Comparison of ENCODE assay signal across 17 cellular contexts in the genomic region with DNA sequence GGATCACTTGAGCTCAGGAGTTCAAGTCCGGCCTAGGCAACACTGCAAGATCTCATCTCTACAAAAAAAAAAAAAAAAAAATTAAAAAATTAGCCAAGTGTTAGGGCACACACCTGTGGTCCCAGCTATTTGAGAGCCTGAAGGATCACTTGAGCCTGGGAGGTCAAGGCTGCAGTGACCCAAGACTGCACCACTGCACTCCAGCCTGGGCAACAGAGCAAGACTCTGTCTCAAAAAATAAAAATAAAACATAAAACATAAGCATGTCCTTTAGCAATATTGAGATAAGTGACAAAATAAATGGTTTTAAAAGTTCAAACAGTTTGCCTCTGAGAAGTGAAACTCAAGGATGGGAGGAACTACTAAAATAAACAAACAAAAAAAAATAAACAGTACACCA.
"Had no signal": no experiment of that assay in that cellular context is flagged by ENCODE, and none has a peak within 500 bp of the region (broad histone marks: within the 10 kb centered on the region; RNA-seq: fewer than 3 reads in every experiment).

No MANE protein-coding gene starts in this region.

- H3K4me2 ChIP-seq: hepatocyte had no signal

- DNase-seq: colonic mucosa; effector CD4-positive, alpha-beta T cell; endodermal cell; erythroblast; foreskin keratinocyte; head of caudate nucleus; kidney; left cardiac atrium; left ventricle myocardium inferior; lower lobe of right lung; naive thymus-derived CD4-positive, alpha-beta T cell; nephron progenitor cell; small intestine; stimulated activated CD4-positive, alpha-beta T cell treated with anti-CD3 and anti-CD28 coated beads, Interleukin-12 subunit alpha, Interleukin-12 subunit beta, amount 100 ng/mL, for 4 hours; stimulated activated naive CD4-positive, alpha-beta T cell had no signal

- H3K27ac ChIP-seq: colonic mucosa, foreskin keratinocyte, hepatocyte, left ventricle myocardium inferior, lower lobe of right lung, right atrium auricular region had no signal

- ATAC-seq: foreskin keratinocyte; left cardiac atrium; lower lobe of right lung; naive thymus-derived CD4-positive, alpha-beta T cell had no signal

- H3K9me3 ChIP-seq: colonic mucosa, left ventricle myocardium inferior, lower lobe of right lung, right atrium auricular region had no signal

- H2AFZ ChIP-seq: hepatocyte had no signal

- H3K4me1 ChIP-seq: colonic mucosa had no signal

- H3K27me3 ChIP-seq: colonic mucosa, foreskin keratinocyte, hepatocyte, right atrium auricular region had no signal

- H3K4me3 ChIP-seq: colonic mucosa, hepatocyte, left ventricle myocardium inferior, lower lobe of right lung, right atrium auricular region had no signal

- H3K36me3 ChIP-seq: colonic mucosa, left ventricle myocardium inferior, lower lobe of right lung, right atrium auricular region had no signal
